ENCODE assay signal across 8 cellular contexts in the genomic region with DNA sequence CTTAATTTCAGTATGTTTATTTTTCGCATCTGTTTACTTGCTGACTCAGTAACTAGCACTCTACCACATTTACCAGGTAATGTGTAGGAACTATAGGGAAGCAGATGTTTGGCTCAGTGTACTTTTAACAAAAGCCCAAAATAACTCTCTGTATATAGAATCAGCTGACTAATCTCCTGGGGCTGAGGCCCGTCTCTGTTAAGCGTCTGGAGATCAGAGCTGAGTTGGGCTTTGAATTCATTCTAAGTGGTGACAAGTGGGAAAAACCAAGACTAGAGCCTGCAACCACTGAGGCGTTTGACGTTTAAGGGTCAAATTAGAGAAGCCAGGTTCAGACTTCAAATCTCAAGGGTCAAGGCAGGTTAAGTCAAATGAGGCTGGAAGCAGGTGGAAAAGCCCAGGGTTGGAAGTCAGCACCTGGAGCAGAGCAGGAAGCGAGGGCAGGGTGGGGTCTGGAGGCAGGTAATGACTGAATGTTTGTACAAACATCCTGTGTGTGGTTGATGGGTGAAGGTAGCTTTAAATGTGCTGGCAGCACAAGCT. TPM values are rescaled to one million over a fixed set of nuclear protein-coding genes. Genes with fewer than 3 reads are reported as not detected.
A peak's percentile ranks its signal among the peaks of the same experiment; 100 is the strongest.
DNase-seq lines count a peak whose midpoint lies in the region; ATAC-seq, FAIRE-seq and TF ChIP-seq lines count a peak whose summit lies in the region.

No MANE protein-coding gene starts in this region.

- H3K4me3 ChIP-seq in A549 (no peak overlapping the region), choroid plexus epithelial cell (ENCODE audit: low read depth, low read length) (no peak overlapping the region), aorta (ENCODE audit: low read length in 2 of 2) (no peak overlapping the region), osteoblast (ENCODE audit: insufficient read depth, low read length) (no peak overlapping the region), prostate gland (no peak overlapping the region)

- no peaks in the 10 kb centered on the region for H3K9me3 Mint-ChIP-seq in endothelial cell (ENCODE audit: unreplicated experiment)

- intact Hi-C loops in aorta (cut with DNase I), result no loop called here
- intact Hi-C loops in prostate gland (cut with DNase I), result no loop called here

- POLR2A ChIA-PET in A549 (lab: Yijun Ruan, JAX), result no interaction called here

- no peak for TF ChIP-seq RAD21 in A549 (conservative IDR thresholded peaks at IDR 0.05 in 1 of 2, IDR thresholded peaks at IDR 0.05 in 1 of 2)

- TF ChIP-seq POLR2A in A549 (IDR thresholded peaks at IDR 0.05; ENCODE audit: low read length) (no peak), prostate gland (IDR thresholded peaks at IDR 0.05) (no peak)

- CTCF ChIA-PET in A549 (lab: Yijun Ruan, JAX), result interaction anchor here (1.3 to 2.7 kb wide), 4 partner anchors 10 to 57 kb away, joined by 3 to 14 read pairs (median 7); a partner anchor contains a TSS

- H3K4me1 Mint-ChIP-seq in endothelial cell (ENCODE audit: unreplicated experiment), result peaks cover 4% of the 10 kb centered on the region

- H3K4me2 ChIP-seq in A549 (peak overlapping the region; percentile 20; the same call in 1 of the 3 replicates), osteoblast (ENCODE audit: insufficient read depth, low read length) (no peak overlapping the region)

- no peaks in the 10 kb centered on the region for H3K27me3 Mint-ChIP-seq in endothelial cell (ENCODE audit: unreplicated experiment)

- TF ChIP-seq CTCF in A549 (IDR thresholded peaks at IDR 0.05) (no peak), GM20000 (IDR thresholded peaks at IDR 0.05; ENCODE audit: extremely low read depth, missing control alignments) (no peak), choroid plexus epithelial cell (conservative IDR thresholded peaks at IDR 0.05; ENCODE audit: low read depth, low read length) (no peak), osteoblast (IDR thresholded peaks at IDR 0.05; ENCODE audit: extremely low read depth, low read depth, low read length) (no peak), prostate gland (IDR thresholded peaks at IDR 0.05) (no peak), endothelial cell (IDR thresholded peaks at IDR 0.05; ENCODE audit: unreplicated experiment) (no peak)

- H3K27ac Mint-ChIP-seq in endothelial cell (ENCODE audit: unreplicated experiment), result no peak overlapping the region

- H3K4me1 ChIP-seq in A549, result peaks cover 36% of the 10 kb centered on the region
- no peaks in the 10 kb centered on the region for H3K4me1 ChIP-seq in aorta (ENCODE audit: control insufficient read depth in 1 of 2, insufficient read depth in 2 of 2, low read length in 2 of 2)
- peaks cover 31% of the 10 kb centered on the region for H3K4me1 ChIP-seq in osteoblast (ENCODE audit: insufficient read depth, low read length)
- no peaks in the 10 kb centered on the region for H3K4me1 ChIP-seq in prostate gland (replicated peaks)

- H3K36me3 ChIP-seq in aorta (ENCODE audit: control insufficient read depth in 1 of 2, insufficient read depth in 2 of 2, low read length in 1 of 2), result no peaks in the 10 kb centered on the region
- no peaks in the 10 kb centered on the region for H3K36me3 ChIP-seq in osteoblast (ENCODE audit: insufficient read depth, low read length)
- H3K36me3 ChIP-seq in prostate gland, result no peaks in the 10 kb centered on the region

- no peaks in the 10 kb centered on the region for H4K20me1 ChIP-seq in osteoblast (ENCODE audit: insufficient read depth, low read length)

- no peak overlapping the region for H2AFZ ChIP-seq in osteoblast (ENCODE audit: low read length)

- H3K27ac ChIP-seq in A549 (peak overlapping the region in 1 of 2 experiments; percentile 27; a peak in 1 of 6 replicates), aorta (ENCODE audit: low read depth in 1 of 2, low read length in 2 of 2) (no peak overlapping the region), osteoblast (ENCODE audit: low read depth, low read length) (no peak overlapping the region), prostate gland (no peak overlapping the region)

- DNase-seq in A549 (ENCODE audit: low read depth in 1 of 2, low spot score in 1 of 2) (no peak), GM20000 (ENCODE audit: low spot score) (peak; percentile 19), NCI-H526 (lab: John Stamatoyannopoulos, UW) (peak; percentile 5 to 42), choroid plexus epithelial cell (ENCODE audit: low read depth) (peak; percentile 83), aorta (no peak), osteoblast (ENCODE audit: insufficient read length, low spot score, missing footprints) (no peak), prostate gland (ENCODE audit: low spot score) (no peak), endothelial cell (ENCODE audit: low spot score) (no peak)

- TF ChIP-seq EP300 in A549 (IDR thresholded peaks at IDR 0.05), result no peak

- H3K9me3 ChIP-seq in A549 (no peaks in the 10 kb centered on the region), aorta (ENCODE audit: control insufficient read depth, low read length) (no peaks in the 10 kb centered on the region), osteoblast (ENCODE audit: low read depth, low read length) (no peaks in the 10 kb centered on the region), prostate gland (no peaks in the 10 kb centered on the region)

- no peaks in the 10 kb centered on the region for H3K79me2 ChIP-seq in osteoblast (ENCODE audit: insufficient read depth, low read length)

- FAIRE-seq in A549 (lab: Jason Lieb, UNC), result no peak

- H3K27me3 ChIP-seq in aorta (ENCODE audit: control insufficient read depth in 1 of 2, insufficient read depth in 2 of 2, low read length in 1 of 2) (no peaks in the 10 kb centered on the region), osteoblast (ENCODE audit: insufficient read depth, low read length) (no peaks in the 10 kb centered on the region), prostate gland (replicated peaks; ENCODE audit: insufficient read depth) (no peaks in the 10 kb centered on the region)

- H3K4me3 Mint-ChIP-seq in endothelial cell (ENCODE audit: unreplicated experiment), result no peak overlapping the region

- no peak for ATAC-seq in A549
- ATAC-seq in aorta (ENCODE audit: low FRiP score), result no peak

- 63% methylated on average over 6 of the region's 6 CpGs for WGBS in A549 (ENCODE audit: missing lambda C conversion rate)
- 31% methylated on average over 6 of the region's 6 CpGs for WGBS in aorta, 2 donors
- WGBS in prostate gland, result 74% methylated on average over 6 of the region's 6 CpGs

- H3K36me3 Mint-ChIP-seq in endothelial cell (ENCODE audit: low read depth, unreplicated experiment), result no peaks in the 10 kb centered on the region

TF ChIP-seq in A549, 52 proteins besides CTCF, POLR2A, EP300 and RAD21:
- TF ChIP-seq ESRRA (IDR thresholded peaks at IDR 0.05; ENCODE audit: borderline replicate concordance, low read length) (no peak), ZSCAN20 (CRISPR knock-in tag; IDR thresholded peaks at IDR 0.05) (no peak), MAFK (IDR thresholded peaks at IDR 0.05; ENCODE audit: partially characterized antibody) (peak; percentile 40)
- TF ChIP-seq, protein P1, sequence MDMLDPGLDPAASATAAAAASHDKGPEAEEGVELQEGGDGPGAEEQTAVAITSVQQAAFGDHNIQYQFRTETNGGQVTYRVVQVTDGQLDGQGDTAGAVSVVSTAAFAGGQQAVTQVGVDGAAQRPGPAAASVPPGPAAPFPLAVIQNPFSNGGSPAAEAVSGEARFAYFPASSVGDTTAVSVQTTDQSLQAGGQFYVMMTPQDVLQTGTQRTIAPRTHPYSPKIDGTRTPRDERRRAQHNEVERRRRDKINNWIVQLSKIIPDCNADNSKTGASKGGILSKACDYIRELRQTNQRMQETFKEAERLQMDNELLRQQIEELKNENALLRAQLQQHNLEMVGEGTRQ (IDR thresholded peaks at IDR 0.05), result no peak

RNA-seq across cellular contexts. Expression of a gene that starts 56.8 kb away (rescaled TPM):
- polyA plus RNA-seq in A549 (2011; rRNA removed), result 9.4 and 10.9 TPM in 2 replicates
- polyA plus RNA-seq in A549 (2012; cell fraction: cytosol; rRNA removed), result 1.6 and 1.7 TPM in 2 replicates
- 2.0 and 3.2 TPM in 2 replicates for polyA plus RNA-seq in A549 (2012; cell fraction: nucleus; rRNA removed)
- polyA plus RNA-seq in A549 (2017; fragmentation: RNase III; extraction: RNeasy Plus Mini Kit Qiagen cat#74134 plus additional on column Dnase treatment), result 2.0 to 2.5 TPM (median 2.2 TPM) in 3 replicates
- polyA minus RNA-seq in A549 (2011; rRNA and poly(A)+ RNA removed), result 12.9 and 15.1 TPM in 2 replicates
- total RNA-seq in aorta, result 10 to 100 TPM; 40.0 to 63.3 TPM
- polyA plus RNA-seq in aorta, result 10 to 100 TPM in 1 of 2 donors, 1 to 10 TPM in 1; 4.1 to 13.6 TPM
- 63.0 and 86.0 TPM in 2 replicates for total RNA-seq in osteoblast
- 10 to 100 TPM; 21.9 to 41.7 TPM for total RNA-seq in prostate gland
- total RNA-seq in endothelial cell (ENCODE audit: unreplicated experiment), result 7.4 TPM

Comparison
In these comparisons a context has a peak if more than half of its experiments do, and no peak if none do; other contexts are left out.
1. DNase-seq: peak in GM20000 (single experiment), NCI-H526 (2 of 2) and choroid plexus epithelial cell (single experiment); none in A549 (0 of 2), aorta (0 of 2), osteoblast (single experiment), prostate gland (single experiment) and endothelial cell (single experiment).